Comparison of ENCODE assay signal across 25 cellular contexts in the genomic region with DNA sequence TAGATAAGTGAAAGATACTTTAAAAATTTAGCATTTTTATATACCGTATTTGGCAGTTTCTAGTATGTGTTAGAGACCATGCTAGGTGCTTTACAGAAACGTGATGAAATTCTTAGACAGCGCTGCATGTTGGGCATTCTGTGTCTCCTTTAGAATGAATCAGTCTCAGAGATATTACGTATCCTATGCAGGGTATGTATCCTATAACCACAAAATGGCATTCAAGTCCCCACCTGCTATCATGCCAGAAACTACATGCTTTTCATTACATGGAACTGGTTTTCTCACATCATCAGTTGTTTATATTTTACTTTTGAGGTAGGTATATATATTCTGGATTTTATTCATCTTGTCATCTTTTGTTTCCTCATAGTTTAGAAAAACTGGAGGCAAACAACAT. TPM values are rescaled to one million over a fixed set of nuclear protein-coding genes. Genes with fewer than 3 reads are reported as not detected.
"Had no signal": no experiment of that assay in that cellular context is flagged by ENCODE, and none has a peak within 500 bp of the region (broad histone marks: within the 10 kb centered on the region; RNA-seq: fewer than 3 reads in every experiment).

No MANE protein-coding gene starts in this region.

- H3K27ac ChIP-seq: stomach, suprapubic skin, testis, thoracic aorta, thyroid gland, tibial artery, tibial nerve, transverse colon, upper lobe of left lung, upper lobe of right lung, uterus, vagina had no signal

- H3K4me3 ChIP-seq: stomach, suprapubic skin, testis, thoracic aorta, thyroid gland, tibial artery, tibial nerve, transverse colon, upper lobe of left lung, upper lobe of right lung, uterus, vagina had no signal

- H3K9me3 ChIP-seq: stomach, suprapubic skin, testis, thoracic aorta, thyroid gland, tibial artery, tibial nerve, transverse colon, upper lobe of left lung, upper lobe of right lung, uterus, vagina had no signal

- DNase-seq: stimulated activated CD4-positive, alpha-beta T cell treated with anti-CD3 and anti-CD28 coated beads, Interleukin-2, amount 100 ng/mL, for 48 hours; stimulated activated CD4-positive, alpha-beta T cell treated with anti-CD3 and anti-CD28 coated beads, Interleukin-4, amount 100 ng/mL, for 1 hour; stimulated activated CD4-positive, alpha-beta T cell treated with anti-CD3 and anti-CD28 coated beads, Interleukin-4, amount 100 ng/mL, for 24 hours; stimulated activated CD4-positive, alpha-beta T cell treated with anti-CD3 and anti-CD28 coated beads, Interleukin-4, amount 100 ng/mL, for 4 hours; stimulated activated CD8-positive, alpha-beta memory T cell treated with anti-CD3 and anti-CD28 coated beads, Interleukin-4, amount 100 ng/mL, for 48 hours; stimulated activated naive B cell treated with anti-CD40 and anti-IgM and Interleukin-4, amounts not matched to agents 10 μg/mL and 1 μg/mL and 100 μg/mL, for 72 hours; stimulated activated naive CD4-positive, alpha-beta T cell; stimulated activated naive CD4-positive, alpha-beta T cell treated with Interleukin-2 at 50 U/mL for 16 hours; stimulated activated naive CD8-positive, alpha-beta T cell treated with anti-CD3 and anti-CD28 coated beads, Interleukin-15, amount 100 ng/mL, for 72 hours; stimulated activated naive CD8-positive, alpha-beta T cell treated with anti-CD3 and anti-CD28 coated beads, Interleukin-15, Interleukin-2, amounts not matched to agents 100 U/mL and 50 U/mL, for 24 hours; stomach; substantia nigra; testis; thyroid gland; tibial artery; transverse colon; upper lobe of left lung; upper lobe of right lung; uterus had no signal

- H3K36me3 ChIP-seq: stomach, suprapubic skin, thoracic aorta, thyroid gland, tibial artery, transverse colon, upper lobe of left lung, upper lobe of right lung, uterus, vagina had no signal

- H3K27me3 ChIP-seq: stomach, suprapubic skin, testis, thyroid gland, tibial artery, tibial nerve, transverse colon, upper lobe of left lung, upper lobe of right lung, uterus, vagina had no signal

- H3K4me1 ChIP-seq: suprapubic skin, testis, tibial artery, tibial nerve, upper lobe of left lung, upper lobe of right lung, uterus, vagina had no signal

RNA-seq across cellular contexts. Expression of gene SLC35D3, which starts 57.4 kb away (rescaled TPM):
- total RNA-seq: subcutaneous adipose tissue, testis, thoracic aorta, thyroid gland, tibial nerve, transverse colon, upper lobe of right lung, ureter, uterus, vagina had no signal
